Comparison of ENCODE assay signal across 19 cellular contexts in genomic region chr11:44326615-44327475, GRCh38. TPM values are rescaled to one million over a fixed set of nuclear protein-coding genes. Genes with fewer than 3 reads are reported as not detected.
DNase-seq lines count a peak whose midpoint lies in the region; ATAC-seq and TF ChIP-seq lines count a peak whose summit lies in the region.
"Had no signal": no experiment of that assay in that cellular context is flagged by ENCODE, and none has a peak within 500 bp of the region (broad histone marks: within the 10 kb centered on the region; RNA-seq: fewer than 3 reads in every experiment).

No MANE protein-coding gene starts in this region.

- no peak overlapping the region for H3K27ac ChIP-seq in A673 (ENCODE audit: low read depth, low read length, poor library complexity, severe bottlenecking)
- no peak overlapping the region for H3K27ac ChIP-seq in CD8-positive, alpha-beta memory T cell (ENCODE audit: low read depth, low read length)
- H3K27ac ChIP-seq: epithelial cell of prostate, prostate gland, suprapubic skin had no signal

- POLR2A ChIA-PET in A673 (lab: Charles Lee; ENCODE audit: low non-redundant PET) = no interaction called here
- POLR2A ChIA-PET in CD8-positive, alpha-beta memory T cell (lab: Charles Lee) = no interaction called here

- no peaks in the 10 kb centered on the region for H3K36me3 Mint-ChIP-seq in CD8-positive, alpha-beta memory T cell
- H3K36me3 Mint-ChIP-seq: activated naive CD8-positive, alpha-beta T cell had no signal

- CTCF ChIA-PET in A673 (lab: Charles Lee) = interaction anchor here (0.6 to 1.9 kb wide), 5 partner anchors 39 to 232 kb away, joined by 3 to 8 read pairs (median 4); no protein-coding TSS in a partner anchor
- CTCF ChIA-PET in CD8-positive, alpha-beta memory T cell (lab: Charles Lee) = no interaction called here

- H3K4me1 ChIP-seq in A673 (ENCODE audit: insufficient read depth, low read length, poor library complexity, severe bottlenecking) = peaks cover 43% of the 10 kb centered on the region
- no peaks in the 10 kb centered on the region for H3K4me1 ChIP-seq in CD8-positive, alpha-beta memory T cell (ENCODE audit: insufficient read depth, low read length)
- no peaks in the 10 kb centered on the region for H3K4me1 ChIP-seq in BE2C
- H3K4me1 ChIP-seq: prostate gland had no signal

- DNase-seq in A673 (ENCODE audit: low spot score) = peak; percentile 88
- peak; percentile 37 for DNase-seq in EH (ENCODE audit: low read depth)
- peak; percentile 44 for DNase-seq in OCI-M1 (lab: John Stamatoyannopoulos, UW)
- no peak for DNase-seq in fibroblast of the aortic adventitia (ENCODE audit: low read depth)
- DNase-seq in CD8-positive, alpha-beta memory T cell = no peak
- no peak for DNase-seq in BE2C
- DNase-seq in RKO (ENCODE audit: low spot score) = no peak
- DNase-seq: activated CD4-positive, CD25-positive, alpha-beta regulatory T cell treated with anti-CD3 and anti-CD28 coated beads, Interleukin-2, amount 50 U/mL, for 72 hours; C1 segment of cervical spinal cord; left colon; NCI-H510A; stimulated activated CD4-positive, alpha-beta T cell treated with anti-CD3 and anti-CD28 coated beads, Interleukin-15, amount 100 ng/mL, for 24 hours had no signal

- intact Hi-C loops in A673 (cut with micrococcal nuclease; ENCODE audit: unreplicated experiment) = no loop called here

- H3K27me3 ChIP-seq in A673 (replicated peaks; ENCODE audit: insufficient read depth, low read depth, low read length, poor library complexity) (no peaks in the 10 kb centered on the region), BE2C (peaks cover 36% of the 10 kb centered on the region)
- H3K27me3 ChIP-seq in CD8-positive, alpha-beta memory T cell (ENCODE audit: insufficient read depth, low read length, poor library complexity, severe bottlenecking) = peaks cover 15% of the 10 kb centered on the region

- H3K27ac Mint-ChIP-seq in CD8-positive, alpha-beta memory T cell = no peak overlapping the region
- H3K27ac Mint-ChIP-seq: activated naive CD8-positive, alpha-beta T cell; T-helper 1 cell treated with Interleukin-12 subunit alpha and Interleukin-12 subunit beta and Interleukin-4 antibody, amounts not matched to agents 30 μg/mL and 1 μg/mL, for 36 hours had no signal

- peaks cover 38 to 81% of the 10 kb centered on the region in 2 donors for H3K27me3 Mint-ChIP-seq in CD8-positive, alpha-beta memory T cell

- peaks cover 0 to 2% (median 0%) of the 10 kb centered on the region in 5 donors for H3K9me3 Mint-ChIP-seq in CD8-positive, alpha-beta memory T cell
- H3K9me3 Mint-ChIP-seq: central memory CD8-positive, alpha-beta T cell; T-helper 1 cell treated with Interleukin-12 subunit alpha and Interleukin-12 subunit beta and Interleukin-4 antibody, amounts not matched to agents 30 μg/mL and 1 μg/mL, for 36 hours had no signal

- no peak for ATAC-seq in HG03196 (IDR thresholded peaks at IDR 0.05; ENCODE audit: unreplicated experiment)
- ATAC-seq: left colon had no signal

- no peaks in the 10 kb centered on the region for H3K4me1 Mint-ChIP-seq in CD8-positive, alpha-beta memory T cell
- H3K4me1 Mint-ChIP-seq: central memory CD8-positive, alpha-beta T cell had no signal

- H3K36me3 ChIP-seq in A673 (ENCODE audit: insufficient read depth, low read length, poor library complexity, severe bottlenecking) (no peaks in the 10 kb centered on the region), BE2C (no peaks in the 10 kb centered on the region)
- H3K36me3 ChIP-seq in CD8-positive, alpha-beta memory T cell (ENCODE audit: insufficient read depth, low read length) = no peaks in the 10 kb centered on the region
- H3K36me3 ChIP-seq: prostate gland, suprapubic skin had no signal

- BruUV-seq in A673 (replicated peaks; lab: Mats Ljungman, UMichigan) = no TSS peak

- H3K4me3 Mint-ChIP-seq in CD8-positive, alpha-beta memory T cell = no peak overlapping the region
- H3K4me3 Mint-ChIP-seq: activated naive CD8-positive, alpha-beta T cell; central memory CD8-positive, alpha-beta T cell; T-helper 1 cell treated with Interleukin-12 subunit alpha and Interleukin-12 subunit beta and Interleukin-4 antibody, amounts not matched to agents 30 μg/mL and 1 μg/mL, for 36 hours had no signal

- TF ChIP-seq CTCF in A673 (conservative IDR thresholded peaks at IDR 0.05; ENCODE audit: low read depth, low read length) = peak; percentile 61
- peak; percentile 6 for TF ChIP-seq CTCF in fibroblast of the aortic adventitia (IDR thresholded peaks at IDR 0.05; ENCODE audit: insufficient read depth, low read length)
- TF ChIP-seq CTCF in BE2C (IDR thresholded peaks at IDR 0.05; ENCODE audit: low read depth, low read length) = no peak

- no peak overlapping the region for H3K4me3 ChIP-seq in A673 (ENCODE audit: low read depth, low read length, poor library complexity, severe bottlenecking)
- H3K4me3 ChIP-seq in fibroblast of the aortic adventitia (ENCODE audit: low read depth, low read length) = no peak overlapping the region
- H3K4me3 ChIP-seq in CD8-positive, alpha-beta memory T cell (ENCODE audit: low read length) = no peak overlapping the region
- no peak overlapping the region for H3K4me3 ChIP-seq in BE2C (ENCODE audit: low read depth, low read length)
- H3K4me3 ChIP-seq: prostate gland, suprapubic skin had no signal

- H3K9me3 ChIP-seq in A673 (ENCODE audit: low read depth, low read length, poor library complexity, severe bottlenecking) (no peaks in the 10 kb centered on the region), BE2C (no peaks in the 10 kb centered on the region)
- H3K9me3 ChIP-seq in CD8-positive, alpha-beta memory T cell (ENCODE audit: low read length) = no peaks in the 10 kb centered on the region
- H3K9me3 ChIP-seq: prostate gland, suprapubic skin had no signal

RNA-seq across cellular contexts. Expression of gene ALX4, which starts 16.9 kb away (rescaled TPM):
- total RNA-seq in A673 (2021) (135 TPM in 2 replicates), fibroblast of the aortic adventitia (ENCODE audit: low replicate concordance) (not detected in 2 replicates)
- total RNA-seq in CD8-positive, alpha-beta memory T cell = not detected
- not detected for polyA plus RNA-seq in CD8-positive, alpha-beta memory T cell
- 0.08 TPM for polyA plus RNA-seq in BE2C (2012; ENCODE audit: insufficient read depth, insufficient read length, low read depth)
- total RNA-seq: left colon had no signal

Comparison
In these comparisons a context has a peak if more than half of its experiments do, and no peak if none do; other contexts are left out.
1. DNase-seq: peak in A673 (single experiment), EH (single experiment) and OCI-M1 (single experiment); none in fibroblast of the aortic adventitia (single experiment), CD8-positive, alpha-beta memory T cell (0 of 5), BE2C (single experiment) and RKO (single experiment).
2. RNA of gene ALX4, which starts 16.9 kb away (total RNA-seq): 135 TPM in A673; not detected in fibroblast of the aortic adventitia and not detected in CD8-positive, alpha-beta memory T cell; every median in the first group is over 100 times any median in the second.